8 cellular contexts compared by ENCODE assay signal in genomic region chr1:225772323-225772768, GRCh38. TPM values are rescaled to one million over a fixed set of nuclear protein-coding genes. Genes with fewer than 3 reads are reported as not detected.
DNase-seq lines count a peak whose midpoint lies in the region; ATAC-seq and TF ChIP-seq lines count a peak whose summit lies in the region.

No MANE protein-coding gene starts in this region.

- peak; percentile 93 for TF ChIP-seq CTCF in left ventricle myocardium inferior (IDR thresholded peaks at IDR 0.05; ENCODE audit: borderline replicate concordance)

- intact Hi-C loops in left ventricle myocardium inferior (cut with micrococcal nuclease), result loop anchor here (5.0 to 10.0 kb wide), 2 partner anchors 118 to 295 kb away; partner anchors contain the start of gene ENAH

- peaks cover 2% of the 10 kb centered on the region for H3K9me3 Mint-ChIP-seq in activated T-cell treated with anti-CD3 and anti-CD28 coated beads, Interleukin-2, amount 50 U/mL, for 24 hours
- no peaks in the 10 kb centered on the region for H3K9me3 Mint-ChIP-seq in activated naive CD8-positive, alpha-beta T cell treated with anti-CD3 and anti-CD28 coated beads, Interleukin-2, amount 50 U/mL, for 24 hours

- peaks cover 65% of the 10 kb centered on the region for H3K4me1 ChIP-seq in left ventricle myocardium inferior

- peak; percentile 24 for DNase-seq in activated T-cell treated with anti-CD3 and anti-CD28 coated beads for 48 hours (ENCODE audit: low read depth)
- DNase-seq in activated T-cell treated with anti-CD3 and anti-CD28 coated beads, Interleukin-2, amount 50 U/mL, for 24 hours, result no peak
- DNase-seq in NCI-H524 treated with DMSO at 0.1 percent for 48 hours (lab: John Stamatoyannopoulos, UW), result peak; percentile 24
- DNase-seq in activated naive CD8-positive, alpha-beta T cell treated with anti-CD3 and anti-CD28 coated beads, Interleukin-2, amount 50 U/mL, for 24 hours, result peak; percentile 50
- peak; percentile 76 for DNase-seq in left ventricle myocardium inferior
- DNase-seq in pons (ENCODE audit: low spot score), result peak; percentile 91
- no peak for DNase-seq in activated CD8-positive, alpha-beta memory T cell treated with anti-CD3 and anti-CD28 coated beads, Interleukin-2, amount 50 U/mL, for 4 hours

- peaks cover 2% of the 10 kb centered on the region for H3K36me3 Mint-ChIP-seq in activated T-cell treated with anti-CD3 and anti-CD28 coated beads, Interleukin-2, amount 50 U/mL, for 24 hours (ENCODE audit: low read depth)
- peaks cover 2% of the 10 kb centered on the region for H3K36me3 Mint-ChIP-seq in activated naive CD8-positive, alpha-beta T cell treated with anti-CD3 and anti-CD28 coated beads, Interleukin-2, amount 50 U/mL, for 24 hours (ENCODE audit: low read depth)

- H3K27me3 Mint-ChIP-seq in activated T-cell treated with anti-CD3 and anti-CD28 coated beads, Interleukin-2, amount 50 U/mL, for 24 hours, result no peaks in the 10 kb centered on the region
- no peaks in the 10 kb centered on the region for H3K27me3 Mint-ChIP-seq in activated naive CD8-positive, alpha-beta T cell treated with anti-CD3 and anti-CD28 coated beads, Interleukin-2, amount 50 U/mL, for 24 hours

- no peak overlapping the region for H3K4me3 ChIP-seq in left ventricle myocardium inferior

- no peak overlapping the region for H3K27ac Mint-ChIP-seq in activated T-cell treated with anti-CD3 and anti-CD28 coated beads, Interleukin-2, amount 50 U/mL, for 24 hours
- H3K27ac Mint-ChIP-seq in activated naive CD8-positive, alpha-beta T cell treated with anti-CD3 and anti-CD28 coated beads, Interleukin-2, amount 50 U/mL, for 24 hours, result no peak overlapping the region

- no peaks in the 10 kb centered on the region for H3K9me3 ChIP-seq in left ventricle myocardium inferior (replicated peaks)

- peak overlapping the region; percentile 66 for H3K27ac ChIP-seq in left ventricle myocardium inferior (replicated peaks)

- no peaks in the 10 kb centered on the region for H3K27me3 ChIP-seq in left ventricle myocardium inferior (ENCODE audit: low read depth)

- no peak overlapping the region for H3K4me3 Mint-ChIP-seq in activated T-cell treated with anti-CD3 and anti-CD28 coated beads, Interleukin-2, amount 50 U/mL, for 24 hours
- no peak overlapping the region for H3K4me3 Mint-ChIP-seq in activated naive CD8-positive, alpha-beta T cell treated with anti-CD3 and anti-CD28 coated beads, Interleukin-2, amount 50 U/mL, for 24 hours

- peaks cover 2% of the 10 kb centered on the region for H3K4me1 Mint-ChIP-seq in activated T-cell treated with anti-CD3 and anti-CD28 coated beads, Interleukin-2, amount 50 U/mL, for 24 hours (ENCODE audit: low read depth)
- no peaks in the 10 kb centered on the region for H3K4me1 Mint-ChIP-seq in activated naive CD8-positive, alpha-beta T cell treated with anti-CD3 and anti-CD28 coated beads, Interleukin-2, amount 50 U/mL, for 24 hours

- no peaks in the 10 kb centered on the region for H3K36me3 ChIP-seq in left ventricle myocardium inferior

- ATAC-seq in HG03354 (IDR thresholded peaks at IDR 0.05; ENCODE audit: poor library complexity, severe bottlenecking, unreplicated experiment), result peak; percentile 47
- peak; percentile 60 for ATAC-seq in activated naive CD8-positive, alpha-beta T cell treated with anti-CD3 and anti-CD28 coated beads, Interleukin-2, amount 50 U/mL, for 24 hours

RNA-seq across cellular contexts. Expression of gene SRP9, which starts 5.3 kb away (rescaled TPM):
- 205 TPM for total RNA-seq in left ventricle myocardium inferior

RNA-seq across cellular contexts. Expression of gene EPHX1, which starts 37.6 kb away (rescaled TPM):
- 49.7 TPM for total RNA-seq in left ventricle myocardium inferior

Comparison
In these comparisons a context has a peak if more than half of its experiments do, and no peak if none do; other contexts are left out.
1. DNase-seq: peak in activated T-cell treated with anti-CD3 and anti-CD28 coated beads for 48 hours (single experiment), NCI-H524 treated with DMSO at 0.1 percent for 48 hours (single experiment), activated naive CD8-positive, alpha-beta T cell treated with anti-CD3 and anti-CD28 coated beads, Interleukin-2, amount 50 U/mL, for 24 hours (single experiment), left ventricle myocardium inferior (single experiment) and pons (single experiment); none in activated T-cell treated with anti-CD3 and anti-CD28 coated beads, Interleukin-2, amount 50 U/mL, for 24 hours (single experiment) and activated CD8-positive, alpha-beta memory T cell treated with anti-CD3 and anti-CD28 coated beads, Interleukin-2, amount 50 U/mL, for 4 hours (single experiment).